Comparison of ENCODE assay signal across 12 cellular contexts in genomic region chr5:72246954-72247442, GRCh38.
DNase-seq lines count a peak whose midpoint lies in the region; ATAC-seq lines count a peak whose summit lies in the region.
"Had no signal": no experiment of that assay in that cellular context is flagged by ENCODE, and none has a peak within 500 bp of the region (broad histone marks: within the 10 kb centered on the region; RNA-seq: fewer than 3 reads in every experiment).

No MANE protein-coding gene starts in this region.

- no peaks in the 10 kb centered on the region for H3K9me3 ChIP-seq in muscle layer of duodenum (ENCODE audit: control insufficient read depth in 1 of 2, low read length in 2 of 2)
- H3K9me3 ChIP-seq: BLaER1 treated with 17β-estradiol and CSF1 and Interleukin-3, amounts not matched to agents 10 nM and 100 nM had no signal

- ATAC-seq in HG02623 (IDR thresholded peaks at IDR 0.05; ENCODE audit: unreplicated experiment) (no peak), GM21381 (IDR thresholded peaks at IDR 0.05; ENCODE audit: unreplicated experiment) (no peak)

- H3K27ac ChIP-seq in muscle layer of duodenum (ENCODE audit: low read length), result peak overlapping the region; percentile 32
- H3K27ac ChIP-seq: BLaER1 treated with 17β-estradiol and CSF1 and Interleukin-3, amounts not matched to agents 10 nM and 100 nM had no signal

- H3K27me3 ChIP-seq in muscle layer of duodenum (ENCODE audit: low read depth, low read length), result no peaks in the 10 kb centered on the region
- H3K27me3 ChIP-seq: BLaER1 treated with 17β-estradiol and CSF1 and Interleukin-3, amounts not matched to agents 10 nM and 100 nM had no signal

- in situ Hi-C loops in Caki2 (cut with HindIII; ENCODE audit: low pct_unique_long_range_greater_than_20kb, low sequenced_read_pairs), result loop anchor here (10.0 kb wide), 1 partner anchor 462 kb away; no protein-coding TSS in a partner anchor

- H3K4me3 ChIP-seq in muscle layer of duodenum (ENCODE audit: low read depth in 1 of 2, low read length in 2 of 2), result no peak overlapping the region
- H3K4me3 ChIP-seq: BLaER1 treated with 17β-estradiol and CSF1 and Interleukin-3, amounts not matched to agents 10 nM and 100 nM had no signal

- peaks cover 0 to 41% of the 10 kb centered on the region in 2 donors for H3K4me1 ChIP-seq in muscle layer of duodenum (ENCODE audit: control insufficient read depth in 1 of 2, insufficient read depth in 2 of 2, low read length in 2 of 2)

- DNase-seq in Caki2 (ENCODE audit: low read depth) (peak; percentile 41), NCI-H2029 treated with DMSO at 0.1 percent for 48 hours (lab: John Stamatoyannopoulos, UW) (peak; percentile 40), dedifferentiated amniotic fluid mesenchymal stem cell (ENCODE audit: extremely low spot score) (peak; percentile 30), NCI-H1105 treated with DMSO at 0.1 percent for 48 hours (lab: John Stamatoyannopoulos, UW) (no peak)
- no peak for DNase-seq in effector CD8-positive, alpha-beta T cell (lab: John Stamatoyannopoulos, UW)
- DNase-seq: activated CD4-positive, alpha-beta memory T cell treated with anti-CD3 and anti-CD28 coated beads for 36 hours; head of caudate nucleus; NCI-H1092 treated with DMSO at 0.1 percent for 48 hours had no signal

- peaks cover 0 to 11% of the 10 kb centered on the region in 2 donors for H3K36me3 ChIP-seq in muscle layer of duodenum (ENCODE audit: control insufficient read depth in 1 of 2, insufficient read depth in 2 of 2, low read length in 2 of 2)

Comparison
In these comparisons a context has a peak if more than half of its experiments do, and no peak if none do; other contexts are left out.
1. DNase-seq: peak in Caki2 (single experiment), NCI-H2029 treated with DMSO at 0.1 percent for 48 hours (single experiment) and dedifferentiated amniotic fluid mesenchymal stem cell (single experiment); none in NCI-H1105 treated with DMSO at 0.1 percent for 48 hours (single experiment) and effector CD8-positive, alpha-beta T cell (single experiment).